Comparison of ENCODE assay signal across 1 cellular context in the genomic region with DNA sequence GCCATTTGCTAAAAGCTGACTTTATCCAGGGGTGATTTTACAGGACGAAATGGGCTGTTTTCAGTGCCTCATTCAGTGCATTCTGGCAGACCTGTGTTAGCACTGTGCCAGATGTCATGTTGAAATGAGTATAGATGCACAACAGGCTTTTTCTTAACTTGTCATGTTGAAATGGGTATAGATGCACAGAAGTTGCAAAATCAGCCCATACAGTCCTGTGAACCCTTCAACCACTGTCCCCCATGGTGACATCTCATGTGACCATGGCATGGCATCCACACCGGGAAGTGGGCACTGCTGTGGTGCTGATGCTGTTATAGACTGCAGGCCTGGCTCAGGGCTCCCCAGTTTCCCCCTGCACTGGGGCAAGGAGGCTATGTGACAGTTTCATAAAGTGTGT.
TF ChIP-seq lines count a peak whose summit lies in the region.

No MANE protein-coding gene starts in this region.

TF ChIP-seq in A549, 52 proteins besides CTCF, POLR2A, EP300 and RAD21:
- TF ChIP-seq RFX5 (IDR thresholded peaks at IDR 0.05) = no peak
- TF ChIP-seq MYC (IDR thresholded peaks at IDR 0.05; ENCODE audit: borderline replicate concordance, low read length) = no peak
- no peak for TF ChIP-seq EHMT2 (IDR thresholded peaks at IDR 0.05; ENCODE audit: low read depth)
- TF ChIP-seq FOSB (CRISPR knock-in tag; IDR thresholded peaks at IDR 0.05) = no peak
- no peak for TF ChIP-seq HOXB5 (CRISPR knock-in tag; IDR thresholded peaks at IDR 0.05)
- no peak for TF ChIP-seq CHD2 (IDR thresholded peaks at IDR 0.05; ENCODE audit: low read length, partially characterized antibody)
- no peak for TF ChIP-seq NPAS2 (CRISPR knock-in tag; IDR thresholded peaks at IDR 0.05; ENCODE audit: borderline replicate concordance)
- TF ChIP-seq, protein P1, sequence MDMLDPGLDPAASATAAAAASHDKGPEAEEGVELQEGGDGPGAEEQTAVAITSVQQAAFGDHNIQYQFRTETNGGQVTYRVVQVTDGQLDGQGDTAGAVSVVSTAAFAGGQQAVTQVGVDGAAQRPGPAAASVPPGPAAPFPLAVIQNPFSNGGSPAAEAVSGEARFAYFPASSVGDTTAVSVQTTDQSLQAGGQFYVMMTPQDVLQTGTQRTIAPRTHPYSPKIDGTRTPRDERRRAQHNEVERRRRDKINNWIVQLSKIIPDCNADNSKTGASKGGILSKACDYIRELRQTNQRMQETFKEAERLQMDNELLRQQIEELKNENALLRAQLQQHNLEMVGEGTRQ (IDR thresholded peaks at IDR 0.05) = no peak
- no peak for TF ChIP-seq JUNB (IDR thresholded peaks at IDR 0.05)
- no peak for TF ChIP-seq KDM5A (IDR thresholded peaks at IDR 0.05)
- no peak for TF ChIP-seq CHD4 (IDR thresholded peaks at IDR 0.05; ENCODE audit: borderline replicate concordance)
